Comparison of ENCODE assay signal across 14 cellular contexts in the genomic region with DNA sequence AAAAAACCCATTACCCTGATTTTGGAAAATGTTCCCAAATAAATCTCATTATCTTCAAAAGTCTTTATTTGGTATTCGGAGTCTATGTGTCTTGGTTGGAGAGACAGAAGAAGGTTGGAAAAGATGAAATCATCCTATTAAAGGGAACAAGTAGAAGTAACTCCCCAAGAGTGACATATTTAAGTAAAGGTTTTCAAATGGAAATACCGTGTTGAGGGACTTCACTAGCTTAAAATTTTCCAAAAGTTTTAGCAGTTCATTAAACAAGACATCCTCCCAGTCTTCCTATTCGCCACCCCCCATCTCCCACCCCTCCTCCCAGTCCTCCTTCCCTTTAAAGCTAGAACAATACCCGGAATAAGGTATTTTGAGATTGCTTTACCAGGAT.
DNase-seq lines count a peak whose midpoint lies in the region; ATAC-seq, FAIRE-seq and TF ChIP-seq lines count a peak whose summit lies in the region.
"Had no signal": no experiment of that assay in that cellular context is flagged by ENCODE, and none has a peak within 500 bp of the region (broad histone marks: within the 10 kb centered on the region; RNA-seq: fewer than 3 reads in every experiment).

No MANE protein-coding gene starts in this region.

- H3K9me3 Mint-ChIP-seq in central memory CD8-positive, alpha-beta T cell, result no peaks in the 10 kb centered on the region
- H3K9me3 Mint-ChIP-seq in natural killer cell, result no peaks in the 10 kb centered on the region

- intact Hi-C loops in natural killer cell (cut with micrococcal nuclease), result no loop called here

- peaks cover 7% of the 10 kb centered on the region for H3K27me3 Mint-ChIP-seq in central memory CD8-positive, alpha-beta T cell
- H3K27me3 Mint-ChIP-seq in natural killer cell (ENCODE audit: low read depth in 2 of 2), result peaks cover 3 to 18% of the 10 kb centered on the region in 2 donors

- H3K36me3 Mint-ChIP-seq in central memory CD8-positive, alpha-beta T cell (ENCODE audit: insufficient read depth), result peaks cover 3% of the 10 kb centered on the region
- H3K36me3 Mint-ChIP-seq in natural killer cell, result no peaks in the 10 kb centered on the region

- peak overlapping the region; percentile 86 for H3K4me3 Mint-ChIP-seq in central memory CD8-positive, alpha-beta T cell
- peak overlapping the region; percentile 97 for H3K4me3 Mint-ChIP-seq in natural killer cell

- peak; percentile 21 for FAIRE-seq in D721Med (lab: Jason Lieb, UNC)

- no peak for TF ChIP-seq CTCF in D721Med (IDR thresholded peaks at IDR 0.05; ENCODE audit: insufficient read depth, missing control alignments)
- TF ChIP-seq CTCF in natural killer cell (IDR thresholded peaks at IDR 0.05), result no peak

- H3K9ac ChIP-seq in HUES48 (ENCODE audit: low read depth, low read length), result peak overlapping the region; percentile 99

- peaks cover 56% of the 10 kb centered on the region for H3K4me1 ChIP-seq in HUES48 (ENCODE audit: control insufficient read depth, insufficient read depth, low read length)
- H3K4me1 ChIP-seq: pancreas had no signal

- H3K36me3 ChIP-seq in HUES48 (ENCODE audit: control insufficient read depth, insufficient read depth, low read length), result peaks cover 25% of the 10 kb centered on the region
- H3K36me3 ChIP-seq: heart right ventricle, pancreas, spleen had no signal

- no peaks in the 10 kb centered on the region for H3K9me3 ChIP-seq in HUES48 (ENCODE audit: control insufficient read depth, insufficient read depth, low read length)
- H3K9me3 ChIP-seq: heart right ventricle, pancreas, spleen had no signal

- peaks cover 16% of the 10 kb centered on the region for H3K4me1 Mint-ChIP-seq in central memory CD8-positive, alpha-beta T cell
- peaks cover 11 to 18% of the 10 kb centered on the region in 2 donors for H3K4me1 Mint-ChIP-seq in natural killer cell

- peak overlapping the region; percentile 97 for H3K4me3 ChIP-seq in HUES48 (ENCODE audit: low read depth, low read length)

- no peaks in the 10 kb centered on the region for H3K27me3 ChIP-seq in HUES48 (ENCODE audit: control insufficient read depth, insufficient read depth, low read length)

- DNase-seq in D721Med (ENCODE audit: insufficient read length, low spot score) (no peak), natural killer cell (no peak), COLO829 (ENCODE audit: low spot score) (no peak), HT-29 (ENCODE audit: low spot score) (no peak), foreskin melanocyte (no peak)
- DNase-seq in central memory CD8-positive, alpha-beta T cell (ENCODE audit: low spot score in 2 of 2), result no peak
- DNase-seq: COR-L47, heart right ventricle, NCI-H446 treated with DMSO at 0.1 percent for 48 hours, pancreas, PC-3, spleen had no signal

- ATAC-seq in central memory CD8-positive, alpha-beta T cell (replicated peaks; ENCODE audit: extremely low read depth, poor library complexity, severe bottlenecking), result no peak
- ATAC-seq in natural killer cell, result no peak
- no peak for ATAC-seq in GM18858 (IDR thresholded peaks at IDR 0.05; ENCODE audit: unreplicated experiment)
- ATAC-seq: heart right ventricle, PC-3 had no signal

- H3K27ac Mint-ChIP-seq in central memory CD8-positive, alpha-beta T cell (ENCODE audit: low read depth), result no peak overlapping the region
- H3K27ac Mint-ChIP-seq in natural killer cell, result no peak overlapping the region

- peak overlapping the region; percentile 97 for H3K27ac ChIP-seq in HUES48 (ENCODE audit: low read depth, low read length)
- H3K27ac ChIP-seq: heart right ventricle, pancreas, spleen had no signal
